12 cellular contexts compared by ENCODE assay signal in genomic region chr12:639566-639965, GRCh38. TPM values are rescaled to one million over a fixed set of nuclear protein-coding genes. Genes with fewer than 3 reads are reported as not detected.
DNase-seq lines count a peak whose midpoint lies in the region; ATAC-seq and TF ChIP-seq lines count a peak whose summit lies in the region.
"Had no signal": no experiment of that assay in that cellular context is flagged by ENCODE, and none has a peak within 500 bp of the region (broad histone marks: within the 10 kb centered on the region; RNA-seq: fewer than 3 reads in every experiment).

No MANE protein-coding gene starts in this region.

- ATAC-seq in HG03457 (IDR thresholded peaks at IDR 0.05; ENCODE audit: unreplicated experiment), result no peak
- ATAC-seq: esophagus mucosa had no signal

- TF ChIP-seq CTCF in CD14-positive monocyte (IDR thresholded peaks at IDR 0.05), result no peak
- TF ChIP-seq CTCF in GM10266 (IDR thresholded peaks at IDR 0.05; ENCODE audit: control insufficient read depth, insufficient read depth, low read depth, missing control alignments), result no peak
- TF ChIP-seq CTCF in neutrophil (IDR thresholded peaks at IDR 0.05), result no peak

- H3K4me3 Mint-ChIP-seq in CD14-positive monocyte, result no peak overlapping the region
- H3K4me3 Mint-ChIP-seq in activated naive CD8-positive, alpha-beta T cell treated with anti-CD3 and anti-CD28 coated beads for 36 hours, result no peak overlapping the region

- peak overlapping the region; percentile 74 to 96 (median 86) for H3K27ac Mint-ChIP-seq in CD14-positive monocyte
- peak overlapping the region; percentile 74 for H3K27ac Mint-ChIP-seq in activated naive CD8-positive, alpha-beta T cell treated with anti-CD3 and anti-CD28 coated beads for 36 hours

- no peaks in the 10 kb centered on the region for H3K36me3 ChIP-seq in neutrophil

- intact Hi-C loops in CD14-positive monocyte (cut with micrococcal nuclease), result no loop called here
- intact Hi-C loops in head of caudate nucleus (cut with DNase I), result no loop called here

- H3K27me3 ChIP-seq in neutrophil, result no peaks in the 10 kb centered on the region

- H3K4me3 ChIP-seq in neutrophil (ENCODE audit: low read depth in 1 of 2, low read length in 1 of 2), result peak overlapping the region in 1 of 2 experiments; percentile 21
- H3K4me3 ChIP-seq: SK-N-MC had no signal

- peaks cover 77% of the 10 kb centered on the region for H3K4me1 Mint-ChIP-seq in CD14-positive monocyte
- peaks cover 47% of the 10 kb centered on the region for H3K4me1 Mint-ChIP-seq in activated naive CD8-positive, alpha-beta T cell treated with anti-CD3 and anti-CD28 coated beads for 36 hours

- H3K27ac ChIP-seq in neutrophil, result peak overlapping the region; percentile 100
- H3K27ac ChIP-seq: SK-N-MC had no signal

- no peaks in the 10 kb centered on the region for H3K9me3 Mint-ChIP-seq in CD14-positive monocyte
- H3K9me3 Mint-ChIP-seq in activated naive CD8-positive, alpha-beta T cell treated with anti-CD3 and anti-CD28 coated beads for 36 hours, result no peaks in the 10 kb centered on the region

- no peaks in the 10 kb centered on the region for H3K27me3 Mint-ChIP-seq in CD14-positive monocyte (ENCODE audit: low read depth in 3 of 3)
- H3K27me3 Mint-ChIP-seq in activated naive CD8-positive, alpha-beta T cell treated with anti-CD3 and anti-CD28 coated beads for 36 hours, result no peaks in the 10 kb centered on the region

- DNase-seq in CD14-positive monocyte (ENCODE audit: low spot score) (no peak), GM10266 (ENCODE audit: extremely low spot score) (peak; percentile 69), COLO668 (lab: John Stamatoyannopoulos, UW; ENCODE audit: unreplicated experiment) (no peak), head of caudate nucleus (no peak)
- DNase-seq in activated naive CD8-positive, alpha-beta T cell treated with anti-CD3 and anti-CD28 coated beads for 36 hours, result peak; percentile 15
- DNase-seq: DMS153, NCI-H1105, NCI-H748 treated with DMSO at 0.1 percent for 48 hours had no signal

- peaks cover 0 to 7% of the 10 kb centered on the region in 2 donors for H3K36me3 Mint-ChIP-seq in CD14-positive monocyte
- peaks cover 2% of the 10 kb centered on the region for H3K36me3 Mint-ChIP-seq in activated naive CD8-positive, alpha-beta T cell treated with anti-CD3 and anti-CD28 coated beads for 36 hours

- peaks cover 93% of the 10 kb centered on the region in 2 experiments for H3K4me1 ChIP-seq in neutrophil (ENCODE audit: control insufficient read depth in 1 of 2, insufficient read depth in 1 of 2, low read depth in 1 of 2, low read length in 1 of 2)

- H3K9me3 ChIP-seq in neutrophil, result no peaks in the 10 kb centered on the region

RNA-seq across cellular contexts. Expression of gene NINJ2, which starts 23.7 kb away (rescaled TPM):
- 10 to 100 TPM; 73.7 to 92.7 TPM for polyA plus RNA-seq in CD14-positive monocyte
- 1 to 10 TPM; 1.4 to 1.9 TPM for total RNA-seq in activated naive CD8-positive, alpha-beta T cell treated with anti-CD3 and anti-CD28 coated beads for 36 hours

Comparison
In these comparisons a context has a peak if more than half of its experiments do, and no peak if none do; other contexts are left out.
1. DNase-seq: peak in GM10266 (single experiment) and activated naive CD8-positive, alpha-beta T cell treated with anti-CD3 and anti-CD28 coated beads for 36 hours (single experiment); none in CD14-positive monocyte (single experiment), COLO668 (single experiment) and head of caudate nucleus (0 of 42).